In the genomic region with DNA sequence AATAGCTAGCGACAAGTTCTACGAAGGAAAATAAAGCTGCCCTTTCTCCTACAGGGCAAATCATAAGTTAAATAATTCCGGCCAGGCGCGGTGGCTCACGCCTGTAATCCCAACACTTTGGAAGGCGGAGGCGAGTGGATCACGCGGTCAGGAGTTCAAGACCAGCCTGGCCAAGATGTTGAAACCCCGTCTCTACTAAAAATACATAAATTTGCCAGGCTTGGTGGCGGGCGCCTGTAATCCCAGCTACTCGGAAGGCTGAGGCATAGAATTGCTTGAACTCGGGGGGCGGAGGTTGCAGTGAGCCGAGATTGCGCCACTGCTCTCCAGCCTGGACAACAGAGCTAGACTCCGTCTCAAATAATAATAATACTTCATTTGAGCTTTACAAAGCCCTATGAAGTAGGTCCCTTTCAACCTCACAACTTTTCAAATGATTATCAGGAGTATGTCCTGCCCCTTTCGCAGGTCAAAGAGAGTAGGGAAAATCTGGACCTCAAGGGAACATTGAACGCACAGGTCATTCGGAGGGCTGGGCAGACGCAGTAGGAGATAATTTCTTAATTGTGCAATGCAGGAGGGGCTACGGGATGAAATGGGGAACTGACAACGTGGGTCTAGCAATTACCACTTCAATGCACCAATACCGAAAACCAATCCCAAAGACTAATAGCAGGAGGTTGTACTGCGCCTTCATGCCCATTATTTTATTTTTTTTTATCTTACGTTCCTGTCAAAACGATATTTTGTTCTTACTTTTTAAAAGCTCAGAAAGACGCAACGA, we compare ENCODE assay signal across 7 cellular contexts. TPM values are rescaled to one million over a fixed set of nuclear protein-coding genes. Genes with fewer than 3 reads are reported as not detected.
DNase-seq lines count a peak whose midpoint lies in the region; ATAC-seq, FAIRE-seq and TF ChIP-seq lines count a peak whose summit lies in the region.

No MANE protein-coding gene starts in this region.

- CTCF ChIA-PET in HEK293 (lab: Yijun Ruan, JAX), result interaction anchor here (0.8 to 14.2 kb wide), 6 partner anchors 88 to 801 kb away, joined by 3 to 247 read pairs (median 4); no protein-coding TSS in a partner anchor

- H3K4me3 ChIP-seq in HEK293 (ENCODE audit: low read depth, low read length) (peak overlapping the region; percentile 87), SJCRH30 (peak overlapping the region; percentile 66), esophagus (ENCODE audit: low read depth in 1 of 2, low read length in 2 of 2) (peak overlapping the region; percentile 65 to 90), pancreas (peak overlapping the region; percentile 37 to 70 (median 62))

- H3K36me3 ChIP-seq in HEK293 (ENCODE audit: control insufficient read depth in 2 of 2, insufficient read depth in 1 of 2, low read length in 2 of 2) (no peaks in the 10 kb centered on the region), SJCRH30 (no peaks in the 10 kb centered on the region), esophagus (ENCODE audit: control insufficient read depth in 2 of 2, insufficient read depth in 2 of 2, low read length in 1 of 2) (no peaks in the 10 kb centered on the region), pancreas (no peaks in the 10 kb centered on the region)

- H3K9me3 ChIP-seq in HEK293 (ENCODE audit: control insufficient read depth, insufficient read depth, low read depth, low read length) (no peaks in the 10 kb centered on the region), SJCRH30 (replicated peaks) (no peaks in the 10 kb centered on the region), esophagus (ENCODE audit: control insufficient read depth in 2 of 2, insufficient read depth in 1 of 2, low read depth in 1 of 2, low read length in 1 of 2) (no peaks in the 10 kb centered on the region), pancreas (no peaks in the 10 kb centered on the region)

- POLR2A ChIA-PET in HEK293 (lab: Yijun Ruan, JAX), result interaction anchor here (0.7 to 1.8 kb wide), 2 partner anchors 165 to 168 kb away, joined by 3 to 5 read pairs; no protein-coding TSS in a partner anchor

- intact Hi-C loops in pancreas (cut with DNase I), result no loop called here

- DNase-seq in SJCRH30, result no peak
- DNase-seq in pancreas, result no peak
- DNase-seq in NCI-H2029 (lab: John Stamatoyannopoulos, UW), result no peak
- DNase-seq in NCI-H1092 treated with DMSO at 0.1 percent for 48 hours (lab: John Stamatoyannopoulos, UW), result no peak

- no peak for FAIRE-seq in pancreas (lab: Jason Lieb, UNC)

- TF ChIP-seq CTCF in HEK293 (tag by site-specific recombination; IDR thresholded peaks at IDR 0.05) (no peak), pancreas (IDR thresholded peaks at IDR 0.05) (no peak)

- H3K27ac ChIP-seq in HEK293 (ENCODE audit: extremely low read depth, low read depth, low read length), result no peak overlapping the region
- no peak overlapping the region; the same call in 1 of the 2 replicates for H3K27ac ChIP-seq in SJCRH30
- H3K27ac ChIP-seq in esophagus (ENCODE audit: low read depth in 2 of 2, low read length in 1 of 2), result peak overlapping the region in 1 of 2 donors; percentile 58
- peak overlapping the region in 3 of 4 donors; percentile 19 to 56 (median 38) for H3K27ac ChIP-seq in pancreas

- H3K4me1 ChIP-seq in HEK293 (ENCODE audit: control insufficient read depth, insufficient read depth, low read length) (no peaks in the 10 kb centered on the region), SJCRH30 (no peaks in the 10 kb centered on the region), esophagus (ENCODE audit: control insufficient read depth in 2 of 2, insufficient read depth in 2 of 2, low read length in 1 of 2) (peaks cover 0 to 3% of the 10 kb centered on the region in 2 donors), pancreas (no peaks in the 10 kb centered on the region)

- H3K27me3 ChIP-seq in SJCRH30 (no peaks in the 10 kb centered on the region), esophagus (ENCODE audit: control insufficient read depth in 1 of 2, insufficient read depth in 2 of 2, low read length in 2 of 2) (no peaks in the 10 kb centered on the region), pancreas (no peaks in the 10 kb centered on the region)

- 38 to 40% methylated on average over 31 of the region's 31 CpGs for WGBS in esophagus, 2 donors
- 25 to 31% methylated on average over 31 of the region's 31 CpGs for WGBS in pancreas, 2 donors

- ATAC-seq in pancreas, result peak in 3 of 4 donors; percentile 8 to 43 (median 38)
- ATAC-seq in GM18868 (IDR thresholded peaks at IDR 0.05; ENCODE audit: unreplicated experiment), result no peak

TF ChIP-seq in HEK293, 187 proteins besides CTCF, POLR2A, EP300 and RAD21:
- TF ChIP-seq ZNF624 (tag by site-specific recombination; IDR thresholded peaks at IDR 0.05) (no peak), ZNF707 (tag by site-specific recombination; IDR thresholded peaks at IDR 0.05) (no peak), ZBTB17 (tag by site-specific recombination; IDR thresholded peaks at IDR 0.05) (no peak), YY1 (tag by site-specific recombination; IDR thresholded peaks at IDR 0.05) (no peak), ZNF16 (tag by site-specific recombination; IDR thresholded peaks at IDR 0.05; ENCODE audit: low read depth) (no peak), ZSCAN16 (tag by site-specific recombination; IDR thresholded peaks at IDR 0.05) (no peak), ZNF530 (tag by site-specific recombination; IDR thresholded peaks at IDR 0.05; ENCODE audit: low read depth) (no peak), ZEB2 (tag by site-specific recombination; IDR thresholded peaks at IDR 0.05) (no peak)
TF ChIP-seq in HEK293: peak in this region for 0.

RNA-seq across cellular contexts. Expression of gene COMMD9, which starts 0.6 kb away (rescaled TPM):
- total RNA-seq in SJCRH30 (2014; rRNA removed; shearing (Covaris generic)), result 52.2 and 63.4 TPM in 2 replicates
- polyA plus RNA-seq in esophagus (10 to 100 TPM; 21.0 to 33.5 TPM), pancreas (10 to 100 TPM; 22.5 to 37.4 TPM)
- 10 to 100 TPM; 16.5 to 47.6 (median 29.1) TPM for total RNA-seq in pancreas

RNA-seq across cellular contexts. Expression of gene PRR5L, which starts 7.5 kb away (rescaled TPM):
- total RNA-seq in SJCRH30 (2014; rRNA removed; shearing (Covaris generic)), result 7.2 and 10.0 TPM in 2 replicates
- polyA plus RNA-seq in esophagus (1 to 10 TPM; 1.1 to 1.3 TPM), pancreas (1 to 10 TPM; 1.6 to 2.3 TPM)
- total RNA-seq in pancreas, result 1 to 10 TPM; 1.3 to 9.0 (median 2.7) TPM

Comparison
In these comparisons a context has a peak if more than half of its experiments do, and no peak if none do; other contexts are left out.
1. H3K27ac ChIP-seq: peak in pancreas (3 of 4); none in HEK293 (single experiment) and SJCRH30 (single experiment).
2. Peak in every context shown above with its lines, with median percentiles within 50 percentile points of each other: H3K4me3 ChIP-seq.